ENCODE assay signal across 16 cellular contexts in the genomic region with DNA sequence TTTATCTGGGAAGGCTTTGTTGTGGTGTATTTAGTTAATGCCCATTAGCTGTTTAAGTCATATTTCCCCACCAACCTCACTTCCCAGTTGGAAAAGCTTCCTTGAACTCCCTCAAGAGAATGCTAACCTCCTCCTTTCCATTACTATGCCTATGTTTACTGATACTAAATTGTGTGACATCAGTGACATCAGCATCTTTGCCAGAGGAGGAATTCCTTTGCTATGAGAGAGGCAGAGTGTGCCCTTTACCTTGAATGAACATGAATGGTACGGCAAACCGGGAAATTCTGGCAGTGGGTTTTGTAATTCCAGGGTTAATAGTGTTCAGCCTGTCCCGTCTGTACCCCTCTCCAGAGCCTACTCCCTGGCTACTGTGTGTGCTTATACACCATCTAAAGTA.
"Had no signal": no experiment of that assay in that cellular context is flagged by ENCODE, and none has a peak within 500 bp of the region (broad histone marks: within the 10 kb centered on the region; RNA-seq: fewer than 3 reads in every experiment).

No MANE protein-coding gene starts in this region.

- H3K27me3 ChIP-seq: tibial artery had no signal

- DNase-seq: activated CD4-positive, alpha-beta T cell treated with anti-CD3 and anti-CD28 coated beads for 48 hours; activated CD8-positive, alpha-beta memory T cell treated with anti-CD3 and anti-CD28 coated beads for 24 hours; activated naive CD4-positive, alpha-beta T cell treated with anti-CD3 and anti-CD28 coated beads, Interleukin-2, amount 50 U/mL, for 16 hours; activated T-cell treated with anti-CD3 and anti-CD28 coated beads for 4 hours; central memory CD4-positive, alpha-beta T cell; foreskin fibroblast; left ventricle myocardium superior; naive thymus-derived CD8-positive, alpha-beta T cell; posterior cingulate gyrus; stimulated activated CD4-positive, alpha-beta T cell treated with anti-CD3 and anti-CD28 coated beads, Interleukin-2, amount 100 ng/mL, for 48 hours; stimulated activated naive B cell treated with anti-CD40 and anti-IgM and Interleukin-4, amounts not matched to agents 10 μg/mL and 1 μg/mL and 100 μg/mL, for 72 hours; tibial artery had no signal

- H3K27me3 Mint-ChIP-seq: memory B cell; naive thymus-derived CD8-positive, alpha-beta T cell; stimulated activated naive B cell treated with anti-CD40 and anti-IgM and Interleukin-4, amounts not matched to agents 10 μg/mL and 1 μg/mL and 100 μg/mL, for 72 hours had no signal

- H3K27ac ChIP-seq: coronary artery, tibial artery had no signal

- H3K36me3 ChIP-seq: tibial artery had no signal

- H3K4me3 ChIP-seq: coronary artery, tibial artery had no signal

- H3K4me3 Mint-ChIP-seq: memory B cell; naive thymus-derived CD8-positive, alpha-beta T cell; stimulated activated naive B cell treated with anti-CD40 and anti-IgM and Interleukin-4, amounts not matched to agents 10 μg/mL and 1 μg/mL and 100 μg/mL, for 72 hours; T-helper 1 cell treated with Interleukin-12 subunit alpha and Interleukin-12 subunit beta and Interleukin-4 antibody, amounts not matched to agents 30 μg/mL and 1 μg/mL, for 36 hours; WTC11 had no signal

- ATAC-seq: left ventricle myocardium superior; naive thymus-derived CD8-positive, alpha-beta T cell; stimulated activated naive B cell treated with anti-CD40 and anti-IgM and Interleukin-4, amounts not matched to agents 10 μg/mL and 1 μg/mL and 100 μg/mL, for 72 hours; WTC11 had no signal

- H3K27ac Mint-ChIP-seq: memory B cell, WTC11 had no signal

- H3K9me3 Mint-ChIP-seq: memory B cell had no signal

- H3K9me3 ChIP-seq: tibial artery had no signal

- H3K4me1 ChIP-seq: tibial artery had no signal
